In the genomic region with DNA sequence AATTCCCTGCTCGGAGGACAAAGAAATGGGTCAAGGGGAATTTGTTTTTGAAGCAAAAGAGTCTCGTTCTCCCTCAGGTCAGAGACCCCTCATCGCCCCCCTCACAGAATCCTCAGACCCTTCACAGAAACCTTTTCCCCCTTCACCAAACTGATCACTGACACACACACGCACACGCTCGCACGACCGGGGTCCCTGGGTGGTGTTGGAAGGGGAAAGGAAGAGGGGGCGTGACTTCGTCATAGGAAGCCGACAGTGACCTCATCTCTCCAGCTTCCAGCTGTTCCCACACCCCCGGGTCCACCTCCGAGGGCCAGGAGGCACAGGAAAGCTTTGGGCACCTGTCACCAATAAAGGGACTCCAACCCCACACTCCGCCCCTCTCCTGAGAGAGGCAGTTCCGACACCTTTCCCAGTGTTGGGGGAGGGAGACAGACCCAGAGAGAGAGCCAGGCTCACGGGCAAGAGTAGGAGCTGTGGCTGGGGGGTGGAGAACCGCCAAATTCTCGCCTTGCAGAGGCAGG, we compare ENCODE assay signal across 1 cellular context.
TF ChIP-seq lines count a peak whose summit lies in the region.

No MANE protein-coding gene starts in this region.

TF ChIP-seq in GM23338, 12 proteins besides CTCF, POLR2A, EP300 and RAD21 (continued from another document):
- TF ChIP-seq, protein P1, sequence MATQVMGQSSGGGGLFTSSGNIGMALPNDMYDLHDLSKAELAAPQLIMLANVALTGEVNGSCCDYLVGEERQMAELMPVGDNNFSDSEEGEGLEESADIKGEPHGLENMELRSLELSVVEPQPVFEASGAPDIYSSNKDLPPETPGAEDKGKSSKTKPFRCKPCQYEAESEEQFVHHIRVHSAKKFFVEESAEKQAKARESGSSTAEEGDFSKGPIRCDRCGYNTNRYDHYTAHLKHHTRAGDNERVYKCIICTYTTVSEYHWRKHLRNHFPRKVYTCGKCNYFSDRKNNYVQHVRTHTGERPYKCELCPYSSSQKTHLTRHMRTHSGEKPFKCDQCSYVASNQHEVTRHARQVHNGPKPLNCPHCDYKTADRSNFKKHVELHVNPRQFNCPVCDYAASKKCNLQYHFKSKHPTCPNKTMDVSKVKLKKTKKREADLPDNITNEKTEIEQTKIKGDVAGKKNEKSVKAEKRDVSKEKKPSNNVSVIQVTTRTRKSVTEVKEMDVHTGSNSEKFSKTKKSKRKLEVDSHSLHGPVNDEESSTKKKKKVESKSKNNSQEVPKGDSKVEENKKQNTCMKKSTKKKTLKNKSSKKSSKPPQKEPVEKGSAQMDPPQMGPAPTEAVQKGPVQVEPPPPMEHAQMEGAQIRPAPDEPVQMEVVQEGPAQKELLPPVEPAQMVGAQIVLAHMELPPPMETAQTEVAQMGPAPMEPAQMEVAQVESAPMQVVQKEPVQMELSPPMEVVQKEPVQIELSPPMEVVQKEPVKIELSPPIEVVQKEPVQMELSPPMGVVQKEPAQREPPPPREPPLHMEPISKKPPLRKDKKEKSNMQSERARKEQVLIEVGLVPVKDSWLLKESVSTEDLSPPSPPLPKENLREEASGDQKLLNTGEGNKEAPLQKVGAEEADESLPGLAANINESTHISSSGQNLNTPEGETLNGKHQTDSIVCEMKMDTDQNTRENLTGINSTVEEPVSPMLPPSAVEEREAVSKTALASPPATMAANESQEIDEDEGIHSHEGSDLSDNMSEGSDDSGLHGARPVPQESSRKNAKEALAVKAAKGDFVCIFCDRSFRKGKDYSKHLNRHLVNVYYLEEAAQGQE (IDR thresholded peaks at IDR 0.05; ENCODE audit: unreplicated experiment): no peak
- TF ChIP-seq, protein P2, sequence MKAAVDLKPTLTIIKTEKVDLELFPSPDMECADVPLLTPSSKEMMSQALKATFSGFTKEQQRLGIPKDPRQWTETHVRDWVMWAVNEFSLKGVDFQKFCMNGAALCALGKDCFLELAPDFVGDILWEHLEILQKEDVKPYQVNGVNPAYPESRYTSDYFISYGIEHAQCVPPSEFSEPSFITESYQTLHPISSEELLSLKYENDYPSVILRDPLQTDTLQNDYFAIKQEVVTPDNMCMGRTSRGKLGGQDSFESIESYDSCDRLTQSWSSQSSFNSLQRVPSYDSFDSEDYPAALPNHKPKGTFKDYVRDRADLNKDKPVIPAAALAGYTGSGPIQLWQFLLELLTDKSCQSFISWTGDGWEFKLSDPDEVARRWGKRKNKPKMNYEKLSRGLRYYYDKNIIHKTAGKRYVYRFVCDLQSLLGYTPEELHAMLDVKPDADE (IDR thresholded peaks at IDR 0.05): no peak
- no peak for TF ChIP-seq EZH2 (IDR thresholded peaks at IDR 0.05; ENCODE audit: low read depth, unreplicated experiment)
- TF ChIP-seq CREB1 (CRISPR knock-in tag; IDR thresholded peaks at IDR 0.05; ENCODE audit: low read depth): peak; percentile 87
- peak; percentile 7 for TF ChIP-seq POLR2AphosphoS5 (IDR thresholded peaks at IDR 0.05; ENCODE audit: low read depth)
